19 cellular contexts compared by ENCODE assay signal in the genomic region with DNA sequence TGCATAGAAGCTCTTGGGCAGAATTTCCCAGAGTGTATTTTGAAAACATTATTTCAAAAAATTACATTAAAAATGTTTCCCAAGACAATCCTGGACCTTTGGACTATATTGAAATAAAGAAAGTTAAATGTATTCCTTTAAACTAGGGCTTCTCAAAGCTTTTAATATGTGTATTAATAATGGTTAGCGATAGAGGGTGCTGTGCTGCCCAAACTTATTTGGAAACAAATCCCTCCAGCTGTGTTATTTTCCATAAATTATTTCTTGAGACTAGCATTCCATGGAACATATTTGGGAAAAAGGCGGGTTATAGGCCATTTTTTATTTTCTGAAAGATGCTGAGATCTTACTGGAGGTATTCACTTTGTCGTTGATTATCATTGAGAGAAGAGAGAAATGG.
"Had no signal": no experiment of that assay in that cellular context is flagged by ENCODE, and none has a peak within 500 bp of the region (broad histone marks: within the 10 kb centered on the region; RNA-seq: fewer than 3 reads in every experiment).

No MANE protein-coding gene starts in this region.

- H3K9me3 ChIP-seq: ascending aorta, mucosa of descending colon, tibial artery, uterus had no signal

- FAIRE-seq: bronchial epithelial cell, endothelial cell of umbilical vein had no signal

- ATAC-seq: activated CD4-positive, alpha-beta T cell treated with anti-CD3 and anti-CD28 coated beads for 36 hours; activated CD8-positive, alpha-beta T cell treated with anti-CD3 and anti-CD28 coated beads for 36 hours; activated naive CD8-positive, alpha-beta T cell treated with anti-CD3 and anti-CD28 coated beads, Interleukin-2, amount 50 U/mL, for 24 hours; heart left ventricle; left colon; mucosa of descending colon; naive thymus-derived CD8-positive, alpha-beta T cell; right cardiac atrium had no signal

- H3K4me3 ChIP-seq: ascending aorta, heart left ventricle, mucosa of descending colon, smooth muscle cell, tibial artery, uterus had no signal

- H3K4me1 ChIP-seq: ascending aorta, heart left ventricle, tibial artery, uterus had no signal

- H3K4me2 ChIP-seq: smooth muscle cell had no signal

- H3K27me3 ChIP-seq: ascending aorta, heart left ventricle, tibial artery, uterus had no signal

- H3K36me3 ChIP-seq: ascending aorta, heart left ventricle, tibial artery, uterus had no signal

- DNase-seq: activated CD4-positive, alpha-beta T cell treated with anti-CD3 and anti-CD28 coated beads for 36 hours; activated CD8-positive, alpha-beta memory T cell treated with anti-CD3 and anti-CD28 coated beads, Interleukin-2, amount 50 U/mL, for 48 hours; activated CD8-positive, alpha-beta T cell treated with anti-CD3 and anti-CD28 coated beads for 36 hours; activated naive CD4-positive, alpha-beta T cell treated with Interleukin-2 at 50 U/mL for 16 hours; activated naive CD8-positive, alpha-beta T cell treated with anti-CD3 and anti-CD28 coated beads, Interleukin-2, amount 50 U/mL, for 24 hours; foreskin melanocyte; heart left ventricle; left colon; mammary epithelial cell; mucosa of descending colon; naive thymus-derived CD8-positive, alpha-beta T cell; right cardiac atrium; tibial artery; uterus had no signal

- H3K27ac ChIP-seq: ascending aorta, heart left ventricle, tibial artery, uterus, VCaP had no signal
